Comparison of ENCODE assay signal across 1 cellular context in the genomic region with DNA sequence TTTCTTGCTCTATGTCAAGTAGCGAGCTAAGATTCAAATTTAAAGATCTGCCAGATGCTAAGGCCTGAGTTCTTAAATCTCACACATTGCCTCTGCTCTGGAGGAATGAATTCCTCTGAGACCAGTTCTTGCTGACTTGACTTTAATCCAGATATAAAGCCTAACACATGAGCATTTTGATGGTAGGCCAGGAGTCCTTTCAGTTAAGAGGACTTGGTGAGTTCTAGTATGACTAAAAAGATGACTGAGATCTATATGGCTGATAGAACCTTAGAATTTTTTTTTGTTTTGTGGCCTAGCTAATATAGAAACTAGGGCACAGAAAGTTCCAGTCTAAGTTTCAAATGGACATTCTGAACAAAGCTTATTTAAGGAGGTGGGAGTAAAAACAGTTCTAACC.
TF ChIP-seq lines count a peak whose summit lies in the region.

No MANE protein-coding gene starts in this region.

TF ChIP-seq in HepG2, 621 proteins besides CTCF, POLR2A, EP300 and RAD21:
- TF ChIP-seq MAFF (IDR thresholded peaks at IDR 0.05; ENCODE audit: low read depth, low read length) (peak; percentile 82), MAFK (conservative IDR thresholded peaks at IDR 0.05 in 1 of 2, IDR thresholded peaks at IDR 0.05 in 1 of 2; ENCODE audit: low read length in 2 of 2) (peak; percentile 71 to 82)
- TF ChIP-seq, protein P1, sequence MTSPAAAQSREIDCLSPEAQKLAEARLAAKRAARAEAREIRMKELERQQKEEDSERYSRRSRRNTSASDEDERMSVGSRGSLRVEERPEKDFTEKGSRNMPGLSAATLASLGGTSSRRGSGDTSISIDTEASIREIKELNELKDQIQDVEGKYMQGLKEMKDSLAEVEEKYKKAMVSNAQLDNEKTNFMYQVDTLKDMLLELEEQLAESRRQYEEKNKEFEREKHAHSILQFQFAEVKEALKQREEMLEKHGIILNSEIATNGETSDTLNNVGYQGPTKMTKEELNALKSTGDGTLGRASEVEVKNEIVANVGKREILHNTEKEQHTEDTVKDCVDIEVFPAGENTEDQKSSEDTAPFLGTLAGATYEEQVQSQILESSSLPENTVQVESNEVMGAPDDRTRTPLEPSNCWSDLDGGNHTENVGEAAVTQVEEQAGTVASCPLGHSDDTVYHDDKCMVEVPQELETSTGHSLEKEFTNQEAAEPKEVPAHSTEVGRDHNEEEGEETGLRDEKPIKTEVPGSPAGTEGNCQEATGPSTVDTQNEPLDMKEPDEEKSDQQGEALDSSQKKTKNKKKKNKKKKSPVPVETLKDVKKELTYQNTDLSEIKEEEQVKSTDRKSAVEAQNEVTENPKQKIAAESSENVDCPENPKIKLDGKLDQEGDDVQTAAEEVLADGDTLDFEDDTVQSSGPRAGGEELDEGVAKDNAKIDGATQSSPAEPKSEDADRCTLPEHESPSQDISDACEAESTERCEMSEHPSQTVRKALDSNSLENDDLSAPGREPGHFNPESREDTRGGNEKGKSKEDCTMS (CRISPR knock-in tag; conservative IDR thresholded peaks at IDR 0.05), result no peak
TF ChIP-seq in HepG2: peak in this region for 2.
